Comparison of ENCODE assay signal across 1 cellular context in genomic region chr19:41311072-41311471, GRCh38.
TF ChIP-seq lines count a peak whose summit lies in the region.

No MANE protein-coding gene starts in this region.

TF ChIP-seq in K562, 482 proteins besides CTCF, POLR2A, EP300 and RAD21:
- TF ChIP-seq RFX7 (CRISPR knock-in tag; IDR thresholded peaks at IDR 0.05) (no peak), HDAC2 (IDR thresholded peaks at IDR 0.05) (no peak), ZNF589 (CRISPR knock-in tag; IDR thresholded peaks at IDR 0.05; ENCODE audit: low read depth) (0 out of 2 replicates have a peak, but pooled peaks have one; percentile 14)
